Comparison of ENCODE assay signal across 16 cellular contexts in genomic region chr3:13772321-13772745, GRCh38.
DNase-seq lines count a peak whose midpoint lies in the region; ATAC-seq and TF ChIP-seq lines count a peak whose summit lies in the region.
"Had no signal": no experiment of that assay in that cellular context is flagged by ENCODE, and none has a peak within 500 bp of the region (broad histone marks: within the 10 kb centered on the region; RNA-seq: fewer than 3 reads in every experiment).

No MANE protein-coding gene starts in this region.

- H3K9me3 Mint-ChIP-seq in activated T-cell treated with anti-CD3 and anti-CD28 coated beads, Interleukin-2, amount 50 U/mL, for 24 hours: no peaks in the 10 kb centered on the region
- H3K9me3 Mint-ChIP-seq in activated T-cell treated with anti-CD3 and anti-CD28 coated beads, Interleukin-2, amount 50 U/mL, for 4 hours: no peaks in the 10 kb centered on the region
- H3K9me3 Mint-ChIP-seq: HFFc6 had no signal

- TF ChIP-seq CTCF in colonic mucosa (IDR thresholded peaks at IDR 0.05): no peak

- no peaks in the 10 kb centered on the region for H3K4me1 ChIP-seq in colonic mucosa

- no peak overlapping the region for H3K27ac ChIP-seq in colonic mucosa
- H3K27ac ChIP-seq: BLaER1, HL-60 had no signal

- H3K36me3 ChIP-seq in colonic mucosa: no peaks in the 10 kb centered on the region
- H3K36me3 ChIP-seq: BLaER1 had no signal

- no peaks in the 10 kb centered on the region for H3K9me3 ChIP-seq in colonic mucosa
- H3K9me3 ChIP-seq: BLaER1 had no signal

- no peak overlapping the region for H3K4me3 ChIP-seq in colonic mucosa
- H3K4me3 ChIP-seq: BLaER1 had no signal

- H3K4me1 Mint-ChIP-seq in activated T-cell treated with anti-CD3 and anti-CD28 coated beads, Interleukin-2, amount 50 U/mL, for 24 hours (ENCODE audit: low read depth): peaks cover 4% of the 10 kb centered on the region
- peaks cover 5% of the 10 kb centered on the region for H3K4me1 Mint-ChIP-seq in activated T-cell treated with anti-CD3 and anti-CD28 coated beads, Interleukin-2, amount 50 U/mL, for 4 hours (ENCODE audit: low read depth)

- no peak overlapping the region for H3K4me3 Mint-ChIP-seq in activated T-cell treated with anti-CD3 and anti-CD28 coated beads, Interleukin-2, amount 50 U/mL, for 24 hours
- no peak overlapping the region for H3K4me3 Mint-ChIP-seq in activated T-cell treated with anti-CD3 and anti-CD28 coated beads, Interleukin-2, amount 50 U/mL, for 4 hours
- H3K4me3 Mint-ChIP-seq: CD4-positive, CD25-positive, alpha-beta regulatory T cell; HFFc6 had no signal

- no peaks in the 10 kb centered on the region for H3K36me3 Mint-ChIP-seq in activated T-cell treated with anti-CD3 and anti-CD28 coated beads, Interleukin-2, amount 50 U/mL, for 24 hours (ENCODE audit: low read depth)
- no peaks in the 10 kb centered on the region for H3K36me3 Mint-ChIP-seq in activated T-cell treated with anti-CD3 and anti-CD28 coated beads, Interleukin-2, amount 50 U/mL, for 4 hours (ENCODE audit: insufficient read depth)
- H3K36me3 Mint-ChIP-seq: CD4-positive, CD25-positive, alpha-beta regulatory T cell had no signal

- H3K27me3 ChIP-seq in colonic mucosa: no peaks in the 10 kb centered on the region
- H3K27me3 ChIP-seq: BLaER1 had no signal

- peaks cover 3% of the 10 kb centered on the region for H3K27me3 Mint-ChIP-seq in activated T-cell treated with anti-CD3 and anti-CD28 coated beads, Interleukin-2, amount 50 U/mL, for 24 hours
- no peaks in the 10 kb centered on the region for H3K27me3 Mint-ChIP-seq in activated T-cell treated with anti-CD3 and anti-CD28 coated beads, Interleukin-2, amount 50 U/mL, for 4 hours (ENCODE audit: low read depth)
- H3K27me3 Mint-ChIP-seq: CD4-positive, CD25-positive, alpha-beta regulatory T cell had no signal

- no peak overlapping the region for H3K9ac ChIP-seq in colonic mucosa (ENCODE audit: low read depth in 2 of 2, low read length in 2 of 2)
- H3K9ac ChIP-seq: BLaER1 had no signal

- ATAC-seq in activated T-cell treated with anti-CD3 and anti-CD28 coated beads, Interleukin-2, amount 50 U/mL, for 4 hours: no peak
- ATAC-seq in HG03095 (IDR thresholded peaks at IDR 0.05; ENCODE audit: unreplicated experiment): no peak

- intact Hi-C loops in posterior vena cava (cut with DNase I) (no loop called here), colonic mucosa (cut with DNase I) (no loop called here)

- no peak overlapping the region for H3K27ac Mint-ChIP-seq in activated T-cell treated with anti-CD3 and anti-CD28 coated beads, Interleukin-2, amount 50 U/mL, for 24 hours
- H3K27ac Mint-ChIP-seq: CD4-positive, CD25-positive, alpha-beta regulatory T cell; HFFc6 had no signal

- DNase-seq in activated T-cell treated with anti-CD3 and anti-CD28 coated beads, Interleukin-2, amount 50 U/mL, for 24 hours: peak; percentile 12
- no peak for DNase-seq in activated T-cell treated with anti-CD3 and anti-CD28 coated beads, Interleukin-2, amount 50 U/mL, for 4 hours
- DNase-seq in islet precursor cell: peak; percentile 51
- DNase-seq in posterior vena cava (ENCODE audit: low spot score): peak; percentile 63
- DNase-seq in NCI-H526 (lab: John Stamatoyannopoulos, UW): no peak
- DNase-seq in colonic mucosa: no peak
- DNase-seq: 8988T; AML-193; CD4-positive, CD25-positive, alpha-beta regulatory T cell; DMS53; GF-D8; HCEC 1CT; HFFc6 had no signal

Comparison
In these comparisons a context has a peak if more than half of its experiments do, and no peak if none do; other contexts are left out.
1. DNase-seq: peak in activated T-cell treated with anti-CD3 and anti-CD28 coated beads, Interleukin-2, amount 50 U/mL, for 24 hours (single experiment), islet precursor cell (single experiment) and posterior vena cava (single experiment); none in activated T-cell treated with anti-CD3 and anti-CD28 coated beads, Interleukin-2, amount 50 U/mL, for 4 hours (single experiment), NCI-H526 (0 of 2) and colonic mucosa (single experiment).